Comparison of ENCODE assay signal across 11 cellular contexts in genomic region chr3:143825513-143825912, GRCh38. TPM values are rescaled to one million over a fixed set of nuclear protein-coding genes. Genes with fewer than 3 reads are reported as not detected.
DNase-seq lines count a peak whose midpoint lies in the region; ATAC-seq and TF ChIP-seq lines count a peak whose summit lies in the region.
"Had no signal": no experiment of that assay in that cellular context is flagged by ENCODE, and none has a peak within 500 bp of the region (broad histone marks: within the 10 kb centered on the region; RNA-seq: fewer than 3 reads in every experiment).

No MANE protein-coding gene starts in this region.

- H2AFZ ChIP-seq in H9 (ENCODE audit: low read length), result no peak overlapping the region

- peak overlapping the region in 4 of 11 experiments; percentile 16 to 62 (median 55); a peak in 4 of 22 replicates for H3K9ac ChIP-seq in BLaER1 treated with 17β-estradiol and CSF1 and Interleukin-3, amounts not matched to agents 10 nM and 100 nM
- H3K9ac ChIP-seq in H9 (ENCODE audit: extremely low read depth, insufficient read length, low read length), result no peak overlapping the region

- H3K14ac ChIP-seq in H9 (ENCODE audit: insufficient read depth, low read length), result no peak overlapping the region

- H4K91ac ChIP-seq in H9 (ENCODE audit: insufficient read length, low read depth, low read length), result no peak overlapping the region

- no peak overlapping the region for H3T11ph ChIP-seq in H9 (ENCODE audit: low read length)

- peaks cover 0 to 19% (median 0%) of the 10 kb centered on the region in 11 experiments; a peak in 3 of 22 replicates for H3K36me3 ChIP-seq in BLaER1 treated with 17β-estradiol and CSF1 and Interleukin-3, amounts not matched to agents 10 nM and 100 nM

- H3K4me3 ChIP-seq in BLaER1 treated with 17β-estradiol and CSF1 and Interleukin-3, amounts not matched to agents 10 nM and 100 nM, result peak overlapping the region in 5 of 10 experiments; percentile 9 to 32 (median 27); a peak in 2 of 20 replicates
- H3K4me3 ChIP-seq in coronary artery (no peak overlapping the region), foreskin fibroblast (ENCODE audit: low read depth in 1 of 2, low read length in 2 of 2) (no peak overlapping the region)

- no peak overlapping the region for H2BK12ac ChIP-seq in H9 (ENCODE audit: insufficient read length, low read depth, low read length)

- no peak overlapping the region for H3K18ac ChIP-seq in H9 (ENCODE audit: insufficient read length, low read depth, low read length)

- H3K4me1 ChIP-seq in BLaER1 treated with 17β-estradiol and CSF1 and Interleukin-3, amounts not matched to agents 10 nM and 100 nM, result peaks cover 56 to 97% (median 58%) of the 10 kb centered on the region in 10 experiments
- H3K4me1 ChIP-seq in H9 (ENCODE audit: insufficient read depth, low read length), result no peaks in the 10 kb centered on the region

- peak; percentile 69 for ATAC-seq in GM19035 (IDR thresholded peaks at IDR 0.05; ENCODE audit: unreplicated experiment)
- ATAC-seq in HG03066 (IDR thresholded peaks at IDR 0.05; ENCODE audit: low read depth, unreplicated experiment), result peak; percentile 75

- peaks cover 14% of the 10 kb centered on the region for H3K36me3 Mint-ChIP-seq in activated naive CD8-positive, alpha-beta T cell
- H3K36me3 Mint-ChIP-seq in H9 (ENCODE audit: insufficient read depth in 1 of 3, low read depth in 3 of 3), result no peaks in the 10 kb centered on the region; a peak in 1 of 7 replicates

- no peak overlapping the region for H4K5ac ChIP-seq in H9 (ENCODE audit: insufficient read length, low read depth, low read length)

- no peak overlapping the region for H3K4ac ChIP-seq in H9 (ENCODE audit: low read depth, low read length)

- DNase-seq in NCI-H2029 treated with DMSO at 0.1 percent for 48 hours (lab: John Stamatoyannopoulos, UW) (no peak), H9 (no peak), coronary artery (ENCODE audit: low spot score) (no peak), foreskin fibroblast (no peak)
- DNase-seq: DMS153 had no signal

- no peak overlapping the region for H3K56ac ChIP-seq in H9 (ENCODE audit: insufficient read length, low read depth, low read length)

- H3K27me3 Mint-ChIP-seq in activated naive CD8-positive, alpha-beta T cell, result no peaks in the 10 kb centered on the region
- no peaks in the 10 kb centered on the region for H3K27me3 Mint-ChIP-seq in H9 (ENCODE audit: low read depth)
- H3K27me3 Mint-ChIP-seq: IgD-negative memory B cell had no signal

- no peak overlapping the region for H2BK5ac ChIP-seq in H9 (ENCODE audit: insufficient read length, low read length)

- H4K8ac ChIP-seq in H9 (replicated peaks; ENCODE audit: insufficient read length, low read depth, low read length), result no peak overlapping the region

- no peaks in the 10 kb centered on the region for H3K27me3 ChIP-seq in BLaER1 treated with 17β-estradiol and CSF1 and Interleukin-3, amounts not matched to agents 10 nM and 100 nM
- H3K27me3 ChIP-seq in H9 (ENCODE audit: insufficient read depth, low read length), result no peaks in the 10 kb centered on the region

- H2BK120ac ChIP-seq in H9 (ENCODE audit: low read depth, low read length, poor library complexity, severe bottlenecking), result no peak overlapping the region

- no peak overlapping the region for H3K23ac ChIP-seq in H9 (ENCODE audit: insufficient read length, low read depth, low read length)

- H3K79me2 ChIP-seq in H9 (ENCODE audit: insufficient read depth, low read length), result no peaks in the 10 kb centered on the region

- peak overlapping the region; percentile 75 for H3K27ac Mint-ChIP-seq in activated naive CD8-positive, alpha-beta T cell
- H3K27ac Mint-ChIP-seq in H9, result no peak overlapping the region

- no peaks in the 10 kb centered on the region for H3K79me1 ChIP-seq in H9 (ENCODE audit: insufficient read depth, low read depth, low read length, poor library complexity, severe bottlenecking)

- peaks cover 24% of the 10 kb centered on the region for H3K4me1 Mint-ChIP-seq in activated naive CD8-positive, alpha-beta T cell (ENCODE audit: low read depth)
- peaks cover 3 to 7% of the 10 kb centered on the region in 2 experiments for H3K4me1 Mint-ChIP-seq in H9

- H3K9me3 Mint-ChIP-seq in activated naive CD8-positive, alpha-beta T cell (ENCODE audit: low read depth), result peaks cover 3% of the 10 kb centered on the region
- H3K9me3 Mint-ChIP-seq in H9, result no peaks in the 10 kb centered on the region
- H3K9me3 Mint-ChIP-seq: IgD-negative memory B cell had no signal

- no peaks in the 10 kb centered on the region for H4K20me1 ChIP-seq in BLaER1 treated with 17β-estradiol and CSF1 and Interleukin-3, amounts not matched to agents 10 nM and 100 nM
- no peaks in the 10 kb centered on the region for H4K20me1 ChIP-seq in H9 (ENCODE audit: control insufficient read depth, insufficient read depth, insufficient read length)

- no peak overlapping the region for H2BK15ac ChIP-seq in H9 (ENCODE audit: low read depth, low read length)

- peak overlapping the region in 10 of 11 experiments; percentile 21 to 78 (median 52); a peak in 15 of 22 replicates for H3K27ac ChIP-seq in BLaER1 treated with 17β-estradiol and CSF1 and Interleukin-3, amounts not matched to agents 10 nM and 100 nM
- H3K27ac ChIP-seq in H9 (ENCODE audit: insufficient read length, low read depth, low read length) (no peak overlapping the region), coronary artery (peak overlapping the region in 1 of 2 donors; percentile 51)
- H3K27ac ChIP-seq: epithelial cell of prostate had no signal

- H3K9me3 ChIP-seq in BLaER1 treated with 17β-estradiol and CSF1 and Interleukin-3, amounts not matched to agents 10 nM and 100 nM (replicated peaks in 1 of 11), result peaks cover 0 to 21% (median 14%) of the 10 kb centered on the region in 11 experiments; a peak in 12 of 22 replicates
- H3K9me3 ChIP-seq in H9 (ENCODE audit: control insufficient read depth, low read depth, low read length), result no peaks in the 10 kb centered on the region

- no peaks in the 10 kb centered on the region for H3K23me2 ChIP-seq in H9 (ENCODE audit: insufficient read length, low read depth, low read length, poor library complexity, severe bottlenecking)

- TF ChIP-seq CTCF in H9 (conservative IDR thresholded peaks at IDR 0.05) (no peak), coronary artery (IDR thresholded peaks at IDR 0.05) (no peak), foreskin fibroblast (IDR thresholded peaks at IDR 0.05; ENCODE audit: low read depth, low read length) (no peak)

- H3K4me3 Mint-ChIP-seq in activated naive CD8-positive, alpha-beta T cell, result peak overlapping the region; percentile 8
- no peak overlapping the region for H3K4me3 Mint-ChIP-seq in H9

- no peak overlapping the region for H2AK5ac ChIP-seq in H9 (ENCODE audit: insufficient read length, low read length)

- WGBS in H9 (ENCODE audit: extremely low coverage, insufficient read length, low lambda C conversion rate), result no CpG with 5 or more reads among the region's 3 CpGs

- peak overlapping the region; percentile 50 to 93 (median 66) for H3K4me2 ChIP-seq in BLaER1 treated with 17β-estradiol and CSF1 and Interleukin-3, amounts not matched to agents 10 nM and 100 nM
- H3K4me2 ChIP-seq in H9 (ENCODE audit: insufficient read depth, insufficient read length, low read length), result no peak overlapping the region

- no peak overlapping the region for H2BK20ac ChIP-seq in H9 (ENCODE audit: low read depth, low read length, poor library complexity, severe bottlenecking)

RNA-seq across cellular contexts. Expression of gene SLC9A9, which starts 22.8 kb away (rescaled TPM):
- 0.35 and 0.48 TPM in 2 replicates for total RNA-seq in H9 (2021)
